ENCODE assay signal across 22 cellular contexts in genomic region chr3:59522550-59522949, GRCh38.
"Had no signal": no experiment of that assay in that cellular context is flagged by ENCODE, and none has a peak within 500 bp of the region (broad histone marks: within the 10 kb centered on the region; RNA-seq: fewer than 3 reads in every experiment).

No MANE protein-coding gene starts in this region.

- H2AFZ ChIP-seq: hepatocyte had no signal

- DNase-seq: cerebellar nuclear complex; colonic mucosa; cortex of kidney; effector CD8-positive, alpha-beta T cell; esophagus squamous epithelium; foreskin keratinocyte; heart left ventricle; hypothalamus; immature natural killer cell; islet precursor cell; kidney; kidney glomerular epithelial cell; left colon; left ventricle myocardium superior; mammary epithelial cell; mesendoderm; midbrain had no signal

- H3K9me3 ChIP-seq: colonic mucosa, esophagus squamous epithelium, gastroesophageal sphincter had no signal

- H3K36me3 ChIP-seq: colonic mucosa, esophagus squamous epithelium, gastroesophageal sphincter, heart left ventricle had no signal

- H3K4me1 ChIP-seq: colonic mucosa, esophagus squamous epithelium, foreskin keratinocyte, gastroesophageal sphincter, heart left ventricle had no signal

- H3K27ac ChIP-seq: colonic mucosa, esophagus squamous epithelium, foreskin keratinocyte, gastroesophageal sphincter, heart left ventricle, hepatocyte had no signal

- ATAC-seq: esophagus mucosa, foreskin keratinocyte, gastroesophageal sphincter, heart left ventricle, left colon, left lobe of liver, left ventricle myocardium superior had no signal

- H3K4me2 ChIP-seq: hepatocyte had no signal

- H3K27me3 ChIP-seq: colonic mucosa, foreskin keratinocyte, gastroesophageal sphincter, hepatocyte had no signal

- H3K79me2 ChIP-seq: hepatocyte had no signal

- H3K4me3 ChIP-seq: colonic mucosa, esophagus squamous epithelium, gastroesophageal sphincter, heart left ventricle, hepatocyte, lung had no signal
